26 cellular contexts compared by ENCODE assay signal in the genomic region with DNA sequence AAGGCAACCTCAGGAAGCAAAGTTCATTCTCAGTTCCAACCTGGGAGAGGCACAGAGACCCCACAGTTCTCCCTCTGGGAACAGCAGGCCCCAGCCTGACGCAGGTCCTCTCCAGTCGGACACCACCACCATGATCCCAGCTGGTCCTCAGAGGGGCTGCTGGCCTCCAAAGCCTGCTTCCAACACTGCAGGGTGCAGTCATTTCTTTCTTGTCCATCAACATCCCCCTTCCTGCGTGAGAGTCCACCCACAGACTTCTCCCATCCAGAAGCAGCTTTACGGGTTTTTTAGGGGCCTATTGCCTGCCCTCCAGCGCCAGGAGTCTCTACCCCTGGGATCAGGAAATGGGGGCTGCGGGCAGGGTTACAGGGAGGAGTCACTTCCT. TPM values are rescaled to one million over a fixed set of nuclear protein-coding genes. Genes with fewer than 3 reads are reported as not detected.
DNase-seq lines count a peak whose midpoint lies in the region; ATAC-seq and TF ChIP-seq lines count a peak whose summit lies in the region.
"Had no signal": no experiment of that assay in that cellular context is flagged by ENCODE, and none has a peak within 500 bp of the region (broad histone marks: within the 10 kb centered on the region; RNA-seq: fewer than 3 reads in every experiment).

No MANE protein-coding gene starts in this region.

- H3K27ac Mint-ChIP-seq in CD4-positive, alpha-beta T cell, result no peak overlapping the region
- H3K27ac Mint-ChIP-seq in activated T-helper 17 cell treated with anti-CD3 and anti-CD28 coated beads, Interleukin-2, amount 50 U/mL, for 72 hours, result peak overlapping the region; percentile 16
- H3K27ac Mint-ChIP-seq in progenitor cell of endocrine pancreas, result no peak overlapping the region
- H3K27ac Mint-ChIP-seq: B cell had no signal

- H3K23ac ChIP-seq in neuronal stem cell (ENCODE audit: low read depth, low read length, poor library complexity), result no peak overlapping the region

- POLR2A ChIA-PET in CD4-positive, alpha-beta T cell (lab: Charles Lee), result interaction anchor here (1.2 to 4.3 kb wide), 3 partner anchors 28 to 41 kb away, joined by 4 to 29 read pairs (median 6); partner anchors contain the start of gene TNRC6C

- no peak overlapping the region for H2BK5ac ChIP-seq in neuronal stem cell (ENCODE audit: low read length)

- no peaks in the 10 kb centered on the region for H3K36me3 Mint-ChIP-seq in CD4-positive, alpha-beta T cell (ENCODE audit: low read depth)
- no peaks in the 10 kb centered on the region for H3K36me3 Mint-ChIP-seq in activated T-helper 17 cell treated with anti-CD3 and anti-CD28 coated beads, Interleukin-2, amount 50 U/mL, for 72 hours (ENCODE audit: low read depth)
- H3K36me3 Mint-ChIP-seq in progenitor cell of endocrine pancreas (ENCODE audit: insufficient read depth), result no peaks in the 10 kb centered on the region

- no peaks in the 10 kb centered on the region for H3K27me3 ChIP-seq in CD4-positive, alpha-beta T cell (ENCODE audit: control insufficient read depth, insufficient read depth, low read length)
- H3K27me3 ChIP-seq in neuronal stem cell (ENCODE audit: control insufficient read depth in 3 of 3, insufficient read depth in 3 of 3, low read depth in 1 of 3, low read length in 3 of 3) (peaks cover 0 to 9% (median 0%) of the 10 kb centered on the region in 3 experiments), testis (no peaks in the 10 kb centered on the region)

- WGBS in neuronal stem cell (ENCODE audit: extremely low coverage in 2 of 2, insufficient read length in 2 of 2, insufficient replicate concordance in 1 of 2), 2 donors, result no CpG with 5 or more reads among the region's 6 CpGs
- WGBS in testis, 2 donors, result 91 to 96% methylated on average over 6 of the region's 6 CpGs

- no peak overlapping the region for H3K4ac ChIP-seq in neuronal stem cell (ENCODE audit: low read length)

- H3K79me1 ChIP-seq in neuronal stem cell (ENCODE audit: low read depth, low read length), result no peaks in the 10 kb centered on the region

- no peaks in the 10 kb centered on the region for H3K27me3 Mint-ChIP-seq in CD4-positive, alpha-beta T cell
- peaks cover 3% of the 10 kb centered on the region for H3K27me3 Mint-ChIP-seq in activated T-helper 17 cell treated with anti-CD3 and anti-CD28 coated beads, Interleukin-2, amount 50 U/mL, for 72 hours
- H3K27me3 Mint-ChIP-seq in progenitor cell of endocrine pancreas, result peaks cover 39% of the 10 kb centered on the region

- H4K8ac ChIP-seq in neuronal stem cell (ENCODE audit: low read depth, low read length), result no peak overlapping the region

- no peak overlapping the region for H3K9ac ChIP-seq in neuronal stem cell (ENCODE audit: low read depth, low read length, poor library complexity)
- H3K9ac ChIP-seq: GM23248 had no signal

- no peak overlapping the region for H3K4me2 ChIP-seq in neuronal stem cell (ENCODE audit: insufficient read depth, low read length, poor library complexity, severe bottlenecking)
- H3K4me2 ChIP-seq: A549 had no signal

- H2BK12ac ChIP-seq in neuronal stem cell (ENCODE audit: low read length), result no peak overlapping the region

- no peaks in the 10 kb centered on the region for H3K9me3 ChIP-seq in CD4-positive, alpha-beta T cell (ENCODE audit: control insufficient read depth, low read length)
- H3K9me3 ChIP-seq in neuronal stem cell (replicated peaks in 1 of 2; ENCODE audit: control insufficient read depth in 2 of 2, insufficient read depth in 1 of 2, low read depth in 1 of 2, low read length in 2 of 2) (peaks cover 0 to 2% of the 10 kb centered on the region in 2 donors), testis (no peaks in the 10 kb centered on the region)
- H3K9me3 ChIP-seq: A549, Caco-2, HAP-1, SJSA1 had no signal

- H3K9me3 Mint-ChIP-seq in CD4-positive, alpha-beta T cell, result no peaks in the 10 kb centered on the region
- H3K9me3 Mint-ChIP-seq in activated T-helper 17 cell treated with anti-CD3 and anti-CD28 coated beads, Interleukin-2, amount 50 U/mL, for 72 hours, result no peaks in the 10 kb centered on the region
- no peaks in the 10 kb centered on the region for H3K9me3 Mint-ChIP-seq in progenitor cell of endocrine pancreas (ENCODE audit: low read depth)

- H2BK15ac ChIP-seq in neuronal stem cell (ENCODE audit: low read length), result no peak overlapping the region

- no peaks in the 10 kb centered on the region for H3K36me3 ChIP-seq in neuronal stem cell (replicated peaks in 1 of 2; ENCODE audit: control insufficient read depth in 2 of 2, insufficient read depth in 2 of 2, low read length in 2 of 2)
- H3K36me3 ChIP-seq in testis (ENCODE audit: low read depth, missing control alignments), result no peaks in the 10 kb centered on the region
- H3K36me3 ChIP-seq: HAP-1, SJSA1 had no signal

- no peak overlapping the region for H3K27ac ChIP-seq in CD4-positive, alpha-beta T cell (ENCODE audit: low read depth, low read length)
- no peak overlapping the region for H3K27ac ChIP-seq in neuronal stem cell (replicated peaks; ENCODE audit: low read length)
- H3K27ac ChIP-seq in testis, result no peak overlapping the region
- H3K27ac ChIP-seq: A549, GM23248, HL-60, SJSA1 had no signal

- no peak for TF ChIP-seq POLR2A in testis (IDR thresholded peaks at IDR 0.05)

- TF ChIP-seq CTCF in CD4-positive, alpha-beta T cell (IDR thresholded peaks at IDR 0.05), result no peak
- TF ChIP-seq CTCF in progenitor cell of endocrine pancreas (IDR thresholded peaks at IDR 0.05; ENCODE audit: unreplicated experiment), result no peak
- no peak for TF ChIP-seq CTCF in testis (IDR thresholded peaks at IDR 0.05)

- peak overlapping the region; percentile 24 for H3K4me3 ChIP-seq in Jurkat, Clone E6-1 (ENCODE audit: low read length)
- no peak overlapping the region for H3K4me3 ChIP-seq in neuronal stem cell (ENCODE audit: low read length in 2 of 2)
- no peak overlapping the region for H3K4me3 ChIP-seq in testis
- H3K4me3 ChIP-seq: A549, GM23248, HAP-1, SJSA1 had no signal

- H3K14ac ChIP-seq in neuronal stem cell (ENCODE audit: low read length), result no peak overlapping the region

- H3K18ac ChIP-seq in neuronal stem cell (ENCODE audit: low read length), result no peak overlapping the region

- H3K4me1 Mint-ChIP-seq in CD4-positive, alpha-beta T cell (ENCODE audit: low read depth), result peaks cover 47% of the 10 kb centered on the region
- peaks cover 11% of the 10 kb centered on the region for H3K4me1 Mint-ChIP-seq in activated T-helper 17 cell treated with anti-CD3 and anti-CD28 coated beads, Interleukin-2, amount 50 U/mL, for 72 hours
- peaks cover 23% of the 10 kb centered on the region for H3K4me1 Mint-ChIP-seq in progenitor cell of endocrine pancreas (ENCODE audit: low read depth)

- peak overlapping the region; percentile 2 for H3K4me3 Mint-ChIP-seq in CD4-positive, alpha-beta T cell
- H3K4me3 Mint-ChIP-seq in activated T-helper 17 cell treated with anti-CD3 and anti-CD28 coated beads, Interleukin-2, amount 50 U/mL, for 72 hours, result no peak overlapping the region
- H3K4me3 Mint-ChIP-seq in progenitor cell of endocrine pancreas (ENCODE audit: low read depth), result no peak overlapping the region
- H3K4me3 Mint-ChIP-seq: B cell; CD4-positive, CD25-positive, alpha-beta regulatory T cell had no signal

- no peak overlapping the region for H2AFZ ChIP-seq in neuronal stem cell (ENCODE audit: low read length)
- H2AFZ ChIP-seq: GM23248 had no signal

- peak overlapping the region; percentile 32 for H2AK5ac ChIP-seq in neuronal stem cell (ENCODE audit: low read depth, low read length)

- DNase-seq in CD4-positive, alpha-beta T cell, result no peak
- peak; percentile 36 for DNase-seq in Jurkat, Clone E6-1 (ENCODE audit: low read depth, low spot score)
- DNase-seq in neuronal stem cell (ENCODE audit: low spot score), result no peak
- DNase-seq in progenitor cell of endocrine pancreas (ENCODE audit: low spot score, unreplicated experiment), result no peak
- DNase-seq in testis, result no peak
- DNase-seq in HUDEP-2 (lab: John Stamatoyannopoulos, UW; ENCODE audit: unreplicated experiment in 76 of 76), result no peak
- DNase-seq in NCI-H1694 (lab: John Stamatoyannopoulos, UW), result no peak
- DNase-seq: Caco-2; CD4-positive, CD25-positive, alpha-beta regulatory T cell; DMS 273 treated with DMSO at 0.1 percent for 48 hours; GM23248; IMR-90; MM.1S; NCI-H1048; NCI-H1436; NCI-H2029 treated with DMSO at 0.1 percent for 48 hours; NCI-H345; NCI-H524; NCI-H82; OCI-M1 had no signal

- CTCF ChIA-PET in CD4-positive, alpha-beta T cell (lab: Charles Lee), result no interaction called here

- no peak for ATAC-seq in CD4-positive, alpha-beta T cell (ENCODE audit: poor library complexity)
- ATAC-seq in activated T-helper 17 cell treated with anti-CD3 and anti-CD28 coated beads, Interleukin-2, amount 50 U/mL, for 72 hours (replicated peaks), result no peak

- no peak overlapping the region for H2BK120ac ChIP-seq in neuronal stem cell (ENCODE audit: low read depth, low read length)

- H4K91ac ChIP-seq in neuronal stem cell (ENCODE audit: low read depth, low read length, poor library complexity), result no peak overlapping the region

- intact Hi-C loops in CD4-positive, alpha-beta T cell (cut with DNase I, micrococcal nuclease), result loop anchor here in 1 of 2 experiments (10.0 kb wide), 1 partner anchor 384 kb away; no protein-coding TSS in a partner anchor
- intact Hi-C loops in testis (cut with DNase I; ENCODE audit: low total_unique reads), result no loop called here

- H3K4me1 ChIP-seq in neuronal stem cell (ENCODE audit: control insufficient read depth in 2 of 2, insufficient read depth in 1 of 2, low read depth in 1 of 2, low read length in 2 of 2) (peaks cover 9 to 24% of the 10 kb centered on the region in 2 donors), testis (no peaks in the 10 kb centered on the region)
- H3K4me1 ChIP-seq: A549, Caco-2, HAP-1, SJSA1 had no signal

RNA-seq across cellular contexts. Expression of gene TNRC6C, which starts 29.3 kb away (rescaled TPM):
- 10 to 100 TPM; 50.7 to 57.3 TPM for total RNA-seq in CD4-positive, alpha-beta T cell
- 8.9 TPM for polyA plus RNA-seq in Jurkat, Clone E6-1 (2012; ENCODE audit: insufficient read depth, insufficient read length)
- 10 to 100 TPM; 15.6 to 19.1 TPM for total RNA-seq in activated T-helper 17 cell treated with anti-CD3 and anti-CD28 coated beads, Interleukin-2, amount 50 U/mL, for 72 hours
- polyA plus RNA-seq in neuronal stem cell (2013, experiment 1 of 2), result 12.5 TPM
- 13.1 TPM for polyA plus RNA-seq in neuronal stem cell (2013, experiment 2 of 2)
- total RNA-seq in progenitor cell of endocrine pancreas (37.4 and 38.3 TPM in 2 replicates), testis (10 to 100 TPM; 27.4 to 35.6 TPM)
- polyA plus RNA-seq in testis (ENCODE audit: insufficient read depth, low read depth, low replicate concordance), result 26.2 TPM
